Comparison of ENCODE assay signal across 1 cellular context in the genomic region with DNA sequence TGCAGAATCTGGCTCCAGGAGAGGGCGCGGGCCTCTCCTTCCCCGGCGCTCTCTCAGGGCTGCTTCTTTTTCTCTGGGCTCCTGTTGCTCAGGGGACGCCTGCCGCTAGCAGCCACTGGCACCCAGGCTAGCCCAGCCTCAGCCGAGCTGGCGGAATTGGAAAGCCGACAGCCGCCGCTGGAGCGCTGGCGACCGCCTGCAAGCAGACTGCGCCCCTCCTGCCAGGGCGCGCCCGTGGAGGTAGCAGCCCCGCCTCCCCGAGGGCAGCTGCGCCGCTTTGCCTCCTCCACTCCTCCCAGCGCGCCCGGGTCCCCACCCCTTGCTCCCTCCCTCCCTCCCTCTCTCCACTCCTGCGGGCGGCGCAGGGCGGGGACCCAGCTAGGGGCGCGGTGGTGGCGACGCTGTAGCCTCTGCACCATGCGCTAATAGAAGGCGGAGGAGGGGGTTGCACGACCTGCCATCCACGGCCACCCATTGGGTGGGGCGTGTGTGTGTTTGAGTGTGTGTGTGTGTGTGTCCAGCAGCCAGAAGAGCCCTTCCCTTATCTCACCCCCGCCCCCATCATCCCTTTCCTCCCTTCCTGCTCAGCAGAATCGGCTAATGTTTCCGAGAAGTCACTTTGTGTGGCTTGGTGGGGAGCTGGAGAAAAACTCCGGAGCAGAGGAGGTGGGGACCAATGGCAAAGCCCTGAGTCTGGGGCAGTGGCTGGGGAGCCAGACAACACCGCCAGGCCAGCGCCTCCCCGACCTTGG.
TF ChIP-seq lines count a peak whose summit lies in the region.

Gene SCN9A (minus strand): TSS at position 209 of the 752 bp plus-strand sequence. CDS start 64,188 bp downstream, outside the sequence.

TF ChIP-seq in IMR-90, 13 proteins besides CTCF, POLR2A, EP300 and RAD21:
- TF ChIP-seq BHLHE40 (IDR thresholded peaks at IDR 0.05; ENCODE audit: low read depth, low read length) (no peak), MXI1 (IDR thresholded peaks at IDR 0.05; ENCODE audit: borderline replicate concordance, low read depth, low read length) (0 out of 2 replicates have a peak, but pooled peaks have one; percentile 30)
